23 cellular contexts compared by ENCODE assay signal in genomic region chr7:6149996-6150395, GRCh38.
"Had no signal": no experiment of that assay in that cellular context is flagged by ENCODE, and none has a peak within 500 bp of the region (broad histone marks: within the 10 kb centered on the region; RNA-seq: fewer than 3 reads in every experiment).

No MANE protein-coding gene starts in this region.

- H3K9ac ChIP-seq: parathyroid adenoma had no signal

- H3K4me1 Mint-ChIP-seq: natural killer cell; stimulated activated memory B cell treated with anti-CD40 and anti-IgM and Interleukin-4, amounts not matched to agents 10 μg/mL and 1 μg/mL and 100 μg/mL, for 72 hours had no signal

- H3K9me3 Mint-ChIP-seq: effector memory CD8-positive, alpha-beta T cell; natural killer cell; stimulated activated memory B cell treated with anti-CD40 and anti-IgM and Interleukin-4, amounts not matched to agents 10 μg/mL and 1 μg/mL and 100 μg/mL, for 72 hours had no signal

- H3K27ac ChIP-seq: epithelial cell of prostate, gastrocnemius medialis, lower lobe of right lung, parathyroid adenoma, psoas muscle, spleen, thoracic aorta, tibial nerve, upper lobe of left lung, uterus had no signal

- H3K27me3 ChIP-seq: gastrocnemius medialis, sigmoid colon, spleen, tibial nerve, upper lobe of left lung, uterus had no signal

- H3K27ac Mint-ChIP-seq: effector memory CD8-positive, alpha-beta T cell; natural killer cell; stimulated activated memory B cell treated with anti-CD40 and anti-IgM and Interleukin-4, amounts not matched to agents 10 μg/mL and 1 μg/mL and 100 μg/mL, for 72 hours had no signal

- H3K9me3 ChIP-seq: gastrocnemius medialis, lower lobe of right lung, psoas muscle, sigmoid colon, spleen, thoracic aorta, tibial nerve, upper lobe of left lung, uterus had no signal

- DNase-seq: cortex of kidney; effector memory CD8-positive, alpha-beta T cell; foreskin fibroblast; gastrocnemius medialis; left ventricle myocardium superior; lower lobe of right lung; natural killer cell; occipital lobe; psoas muscle; sigmoid colon; spleen; stimulated activated CD4-positive, alpha-beta T cell treated with anti-CD3 and anti-CD28 coated beads, Interleukin-4, amount 100 ng/mL, for 4 hours; stimulated activated naive CD8-positive, alpha-beta T cell treated with anti-CD3 and anti-CD28 coated beads, Interleukin-15, Interleukin-2, amounts not matched to agents 100 U/mL and 50 U/mL, for 24 hours; upper lobe of left lung; uterus had no signal

- H3K4me3 Mint-ChIP-seq: effector memory CD8-positive, alpha-beta T cell; natural killer cell; stimulated activated memory B cell treated with anti-CD40 and anti-IgM and Interleukin-4, amounts not matched to agents 10 μg/mL and 1 μg/mL and 100 μg/mL, for 72 hours had no signal

- ATAC-seq: effector memory CD8-positive, alpha-beta T cell; esophagus mucosa; gastrocnemius medialis; left ventricle myocardium superior; lower lobe of right lung; natural killer cell; psoas muscle; right cardiac atrium; stimulated activated memory B cell treated with anti-CD40 and anti-IgM and Interleukin-4, amounts not matched to agents 10 μg/mL and 1 μg/mL and 100 μg/mL, for 72 hours; stimulated activated naive CD8-positive, alpha-beta T cell treated with anti-CD3 and anti-CD28 coated beads, Interleukin-15, Interleukin-2, amounts not matched to agents 100 U/mL and 50 U/mL, for 24 hours had no signal

- H3K27me3 Mint-ChIP-seq: effector memory CD8-positive, alpha-beta T cell; stimulated activated memory B cell treated with anti-CD40 and anti-IgM and Interleukin-4, amounts not matched to agents 10 μg/mL and 1 μg/mL and 100 μg/mL, for 72 hours had no signal

- H3K4me1 ChIP-seq: gastrocnemius medialis, lower lobe of right lung, parathyroid adenoma, psoas muscle, spleen, tibial nerve, upper lobe of left lung, uterus had no signal

- H3K36me3 ChIP-seq: uterus had no signal

- FAIRE-seq: keratinocyte had no signal

- H3K4me3 ChIP-seq: gastrocnemius medialis, lower lobe of right lung, psoas muscle, spleen, thoracic aorta, tibial nerve, upper lobe of left lung, uterus had no signal
